16 cellular contexts compared by ENCODE assay signal in genomic region chr10:85528318-85528652, GRCh38.
DNase-seq lines count a peak whose midpoint lies in the region; ATAC-seq and TF ChIP-seq lines count a peak whose summit lies in the region.
"Had no signal": no experiment of that assay in that cellular context is flagged by ENCODE, and none has a peak within 500 bp of the region (broad histone marks: within the 10 kb centered on the region; RNA-seq: fewer than 3 reads in every experiment).

No MANE protein-coding gene starts in this region.

- peak overlapping the region; percentile 12 to 74 (median 42); a peak in 17 of 22 replicates for H3K4me2 ChIP-seq in BLaER1 treated with 17β-estradiol and CSF1 and Interleukin-3, amounts not matched to agents 10 nM and 100 nM
- no peak overlapping the region for H3K4me2 ChIP-seq in mesenchymal stem cell (ENCODE audit: low read length, poor library complexity, severe bottlenecking)

- no peaks in the 10 kb centered on the region for H3K27me3 ChIP-seq in BLaER1 treated with 17β-estradiol and CSF1 and Interleukin-3, amounts not matched to agents 10 nM and 100 nM
- H3K27me3 ChIP-seq in SJSA1 (replicated peaks) (no peaks in the 10 kb centered on the region), mesenchymal stem cell (ENCODE audit: control insufficient read depth in 1 of 2, insufficient read depth in 1 of 2, low read length in 2 of 2) (peaks cover 0 to 4% of the 10 kb centered on the region in 2 experiments)

- H3K9me3 ChIP-seq in BLaER1 treated with 17β-estradiol and CSF1 and Interleukin-3, amounts not matched to agents 10 nM and 100 nM (replicated peaks in 1 of 11) = peaks cover 6 to 19% (median 14%) of the 10 kb centered on the region in 11 experiments; a peak in 17 of 22 replicates
- H3K9me3 ChIP-seq in SJSA1 (replicated peaks) (peaks cover 8% of the 10 kb centered on the region), mesenchymal stem cell (ENCODE audit: control insufficient read depth, low read length) (peaks cover 8% of the 10 kb centered on the region)

- peak in 1 of 2 experiments; percentile 19 for DNase-seq in SJSA1 (ENCODE audit: low read depth in 1 of 2, low spot score in 2 of 2)
- no peak for DNase-seq in endothelial cell (ENCODE audit: low spot score)
- DNase-seq in mesenchymal stem cell = no peak
- no peak for DNase-seq in chondrocyte (ENCODE audit: low spot score)
- no peak for DNase-seq in coronary artery (ENCODE audit: low spot score)
- DNase-seq: 8988T; ACHN; C1 segment of cervical spinal cord; Calu3; CD4-positive, alpha-beta T cell; DMS79; GOT3; HCEC 1CT had no signal

- peaks cover 14% of the 10 kb centered on the region for H3K4me1 Mint-ChIP-seq in endothelial cell (ENCODE audit: unreplicated experiment)
- H3K4me1 Mint-ChIP-seq in chondrocyte (ENCODE audit: low read depth) = no peaks in the 10 kb centered on the region

- no peak overlapping the region for H2BK12ac ChIP-seq in mesenchymal stem cell (ENCODE audit: low read length in 2 of 2)

- H3K4me3 ChIP-seq in BLaER1 treated with 17β-estradiol and CSF1 and Interleukin-3, amounts not matched to agents 10 nM and 100 nM = no peak overlapping the region
- H3K4me3 ChIP-seq in SJSA1 (no peak overlapping the region), mesenchymal stem cell (ENCODE audit: insufficient read depth in 1 of 2, low read depth in 1 of 2, low read length in 2 of 2) (no peak overlapping the region), coronary artery (no peak overlapping the region)
- H3K4me3 ChIP-seq: GM12878 had no signal

- H4K20me1 ChIP-seq in BLaER1 treated with 17β-estradiol and CSF1 and Interleukin-3, amounts not matched to agents 10 nM and 100 nM = no peaks in the 10 kb centered on the region

- H3K36me3 Mint-ChIP-seq in endothelial cell (ENCODE audit: low read depth, unreplicated experiment) (peaks cover 3% of the 10 kb centered on the region), chondrocyte (ENCODE audit: low read depth) (peaks cover 3% of the 10 kb centered on the region)

- no peak overlapping the region for H3K18ac ChIP-seq in mesenchymal stem cell (ENCODE audit: low read depth in 1 of 2, low read length in 2 of 2)

- H2AFZ ChIP-seq in mesenchymal stem cell (ENCODE audit: low read depth, low read length) = no peak overlapping the region

- no peak overlapping the region for H3K4ac ChIP-seq in mesenchymal stem cell (ENCODE audit: low read depth in 1 of 2, low read length in 2 of 2)

- H3K79me1 ChIP-seq in mesenchymal stem cell (replicated peaks; ENCODE audit: low read length, poor library complexity, severe bottlenecking) = no peaks in the 10 kb centered on the region

- TF ChIP-seq CTCF in endothelial cell (IDR thresholded peaks at IDR 0.05; ENCODE audit: unreplicated experiment) (no peak), chondrocyte (IDR thresholded peaks at IDR 0.05) (no peak), coronary artery (IDR thresholded peaks at IDR 0.05) (no peak)

- H2BK5ac ChIP-seq in mesenchymal stem cell (ENCODE audit: low read depth, low read length, poor library complexity, severe bottlenecking) = no peak overlapping the region

- no peaks in the 10 kb centered on the region for H3K36me3 ChIP-seq in BLaER1 treated with 17β-estradiol and CSF1 and Interleukin-3, amounts not matched to agents 10 nM and 100 nM
- H3K36me3 ChIP-seq in SJSA1 = no peaks in the 10 kb centered on the region
- no peaks in the 10 kb centered on the region for H3K36me3 ChIP-seq in mesenchymal stem cell (ENCODE audit: control insufficient read depth in 1 of 2, insufficient read depth in 2 of 2, low read depth in 1 of 2, low read length in 2 of 2)

- H3K14ac ChIP-seq in mesenchymal stem cell (ENCODE audit: low read length in 2 of 2) = no peak overlapping the region

- H3K4me3 Mint-ChIP-seq in endothelial cell (ENCODE audit: unreplicated experiment) = no peak overlapping the region
- no peak overlapping the region for H3K4me3 Mint-ChIP-seq in chondrocyte (ENCODE audit: unreplicated experiment)
- H3K4me3 Mint-ChIP-seq: CD4-positive, alpha-beta T cell had no signal

- peaks cover 9 to 42% (median 18%) of the 10 kb centered on the region in 10 experiments; a peak in 18 of 20 replicates for H3K4me1 ChIP-seq in BLaER1 treated with 17β-estradiol and CSF1 and Interleukin-3, amounts not matched to agents 10 nM and 100 nM
- peaks cover 36% of the 10 kb centered on the region for H3K4me1 ChIP-seq in SJSA1 (replicated peaks)
- H3K4me1 ChIP-seq in mesenchymal stem cell (ENCODE audit: control insufficient read depth, insufficient read depth, low read depth, low read length) = no peaks in the 10 kb centered on the region

- H3K27ac Mint-ChIP-seq in endothelial cell (ENCODE audit: unreplicated experiment) (peak overlapping the region; percentile 98), chondrocyte (ENCODE audit: unreplicated experiment) (no peak overlapping the region)
- H3K27ac Mint-ChIP-seq: CD4-positive, alpha-beta T cell had no signal

- no peak overlapping the region for H3K23ac ChIP-seq in mesenchymal stem cell (ENCODE audit: low read length in 2 of 2)

- H3K9me3 Mint-ChIP-seq in endothelial cell (ENCODE audit: unreplicated experiment) (peaks cover 31% of the 10 kb centered on the region), chondrocyte (ENCODE audit: low read depth) (peaks cover 11% of the 10 kb centered on the region)
- H3K9me3 Mint-ChIP-seq: CD4-positive, alpha-beta T cell had no signal

- H3K27me3 Mint-ChIP-seq in endothelial cell (ENCODE audit: unreplicated experiment) (peaks cover 9% of the 10 kb centered on the region), chondrocyte (ENCODE audit: low read depth) (peaks cover 4% of the 10 kb centered on the region)

- ATAC-seq in GM21515 (IDR thresholded peaks at IDR 0.05; ENCODE audit: unreplicated experiment) = no peak
- ATAC-seq: GM12878 had no signal

- H3K9ac ChIP-seq in BLaER1 treated with 17β-estradiol and CSF1 and Interleukin-3, amounts not matched to agents 10 nM and 100 nM = peak overlapping the region in 3 of 11 experiments; percentile 1 to 38 (median 33); a peak in 3 of 22 replicates
- H3K9ac ChIP-seq in mesenchymal stem cell (ENCODE audit: low read length) = no peak overlapping the region

- H4K8ac ChIP-seq in mesenchymal stem cell (ENCODE audit: low read length) = peak overlapping the region; percentile 13

- no peak overlapping the region for H2BK120ac ChIP-seq in mesenchymal stem cell (ENCODE audit: low read depth, low read length)

- no peak overlapping the region for H4K91ac ChIP-seq in mesenchymal stem cell (ENCODE audit: low read length)

- peak overlapping the region in 9 of 11 experiments; percentile 18 to 73 (median 64); a peak in 17 of 22 replicates for H3K27ac ChIP-seq in BLaER1 treated with 17β-estradiol and CSF1 and Interleukin-3, amounts not matched to agents 10 nM and 100 nM
- peak overlapping the region; percentile 29 for H3K27ac ChIP-seq in SJSA1
- H3K27ac ChIP-seq in mesenchymal stem cell (ENCODE audit: low read length, poor library complexity, severe bottlenecking) = no peak overlapping the region
- H3K27ac ChIP-seq in coronary artery = no peak overlapping the region

- no peak overlapping the region for H2AK5ac ChIP-seq in mesenchymal stem cell (ENCODE audit: low read length, severe bottlenecking)

- no peak overlapping the region for H2BK15ac ChIP-seq in mesenchymal stem cell (ENCODE audit: low read depth, poor library complexity, severe bottlenecking)

Comparison
In these comparisons a context has a peak if more than half of its experiments do, and no peak if none do; other contexts are left out.
1. H3K27ac ChIP-seq: peak in BLaER1 treated with 17β-estradiol and CSF1 and Interleukin-3, amounts not matched to agents 10 nM and 100 nM (9 of 11) and SJSA1 (single experiment); none in mesenchymal stem cell (single experiment) and coronary artery (0 of 2).